ENCODE assay signal across 24 cellular contexts in genomic region chr7:16637279-16637795, GRCh38. TPM values are rescaled to one million over a fixed set of nuclear protein-coding genes. Genes with fewer than 3 reads are reported as not detected.
DNase-seq lines count a peak whose midpoint lies in the region; ATAC-seq, FAIRE-seq and TF ChIP-seq lines count a peak whose summit lies in the region.
"Had no signal": no experiment of that assay in that cellular context is flagged by ENCODE, and none has a peak within 500 bp of the region (broad histone marks: within the 10 kb centered on the region; RNA-seq: fewer than 3 reads in every experiment).

No MANE protein-coding gene starts in this region.

- no peak for FAIRE-seq in frontal cortex (lab: Jason Lieb, UNC)
- FAIRE-seq: H1 had no signal

- no peak overlapping the region for H3K4me3 Mint-ChIP-seq in osteocyte (ENCODE audit: unreplicated experiment)
- H3K4me3 Mint-ChIP-seq: activated CD4-positive, alpha-beta memory T cell treated with anti-CD3 and anti-CD28 coated beads, Interleukin-2, amount 10 ng/mL, durations not matched to agents 7 days and 5 days; activated naive CD8-positive, alpha-beta T cell treated with anti-CD3 and anti-CD28 coated beads, Interleukin-2, amount 10 ng/mL, durations not matched to agents 7 days and 5 days; effector memory CD8-positive, alpha-beta T cell; stimulated activated naive CD8-positive, alpha-beta T cell treated with anti-CD3 and anti-CD28 coated beads, Interleukin-15, Interleukin-2, amounts not matched to agents 100 ng/mL and 50 ng/mL, for 24 hours had no signal

- CTCF ChIA-PET in HEK293T (lab: Yijun Ruan, JAX): no interaction called here

- H2AFZ ChIP-seq in fibroblast of lung (ENCODE audit: low read length): no peak overlapping the region

- H3K4me1 Mint-ChIP-seq in osteocyte (ENCODE audit: unreplicated experiment): peaks cover 22% of the 10 kb centered on the region
- H3K4me1 Mint-ChIP-seq: activated CD4-positive, alpha-beta memory T cell treated with anti-CD3 and anti-CD28 coated beads, Interleukin-2, amount 10 ng/mL, durations not matched to agents 7 days and 5 days; activated naive CD8-positive, alpha-beta T cell treated with anti-CD3 and anti-CD28 coated beads, Interleukin-2, amount 10 ng/mL, durations not matched to agents 7 days and 5 days had no signal

- H3K27ac ChIP-seq in left ventricle myocardium inferior (replicated peaks) (peak overlapping the region; percentile 65), right atrium auricular region (no peak overlapping the region), fibroblast of lung (ENCODE audit: insufficient read depth, low read length) (no peak overlapping the region)
- H3K27ac ChIP-seq: colonic mucosa, neutrophil had no signal

- TF ChIP-seq CTCF in left ventricle myocardium inferior (IDR thresholded peaks at IDR 0.05; ENCODE audit: borderline replicate concordance) (no peak), right atrium auricular region (IDR thresholded peaks at IDR 0.05) (no peak), fibroblast of lung (conservative IDR thresholded peaks at IDR 0.05 in 1 of 2, IDR thresholded peaks at IDR 0.05 in 1 of 2; ENCODE audit: low read depth in 1 of 2, low read length in 2 of 2) (no peak), osteocyte (IDR thresholded peaks at IDR 0.05) (no peak)

- H3K9me3 ChIP-seq in left ventricle myocardium inferior (replicated peaks) (no peaks in the 10 kb centered on the region), right atrium auricular region (no peaks in the 10 kb centered on the region), fibroblast of lung (ENCODE audit: control insufficient read depth, insufficient read depth, low read depth, low read length) (no peaks in the 10 kb centered on the region)
- H3K9me3 ChIP-seq: colonic mucosa, esophagus squamous epithelium, neutrophil had no signal

- H3K9ac ChIP-seq in fibroblast of lung (ENCODE audit: insufficient read depth, low read length): no peak overlapping the region

- peaks cover 12% of the 10 kb centered on the region for H3K79me2 ChIP-seq in fibroblast of lung (ENCODE audit: control insufficient read depth, insufficient read depth, low read length)

- H3K4me3 ChIP-seq in left ventricle myocardium inferior (no peak overlapping the region), right atrium auricular region (no peak overlapping the region), fibroblast of lung (replicated peaks in 1 of 4; ENCODE audit: control extremely low read depth in 1 of 4, insufficient read depth in 1 of 4, low read depth in 3 of 4, low read length in 4 of 4) (no peak overlapping the region)
- H3K4me3 ChIP-seq: colonic mucosa, esophagus squamous epithelium had no signal

- H3K9me3 Mint-ChIP-seq in osteocyte (ENCODE audit: unreplicated experiment): no peaks in the 10 kb centered on the region
- H3K9me3 Mint-ChIP-seq: activated CD4-positive, alpha-beta memory T cell treated with anti-CD3 and anti-CD28 coated beads, Interleukin-2, amount 10 ng/mL, durations not matched to agents 7 days and 5 days; activated naive CD8-positive, alpha-beta T cell treated with anti-CD3 and anti-CD28 coated beads, Interleukin-2, amount 10 ng/mL, durations not matched to agents 7 days and 5 days; effector memory CD8-positive, alpha-beta T cell; stimulated activated naive CD8-positive, alpha-beta T cell treated with anti-CD3 and anti-CD28 coated beads, Interleukin-15, Interleukin-2, amounts not matched to agents 100 ng/mL and 50 ng/mL, for 24 hours had no signal

- ATAC-seq in left colon: no peak
- no peak for ATAC-seq in HG03175 (IDR thresholded peaks at IDR 0.05; ENCODE audit: unreplicated experiment)
- ATAC-seq: effector memory CD8-positive, alpha-beta T cell had no signal

- H4K20me1 ChIP-seq in fibroblast of lung (ENCODE audit: control insufficient read depth, extremely low read depth, insufficient read depth, low read length): no peaks in the 10 kb centered on the region

- POLR2A ChIA-PET in HEK293T (lab: Yijun Ruan, JAX): interaction anchor here (0.8 to 1.1 kb wide), 2 partner anchors 8 to 46 kb away, joined by 3 to 6 read pairs; partner anchors contain the start of genes ANKMY2 and BZW2

- DNase-seq in left ventricle myocardium inferior (no peak), right atrium auricular region (ENCODE audit: low spot score) (no peak), fibroblast of lung (ENCODE audit: low read depth in 2 of 2) (peak in 1 of 2 donors; percentile 11), osteocyte (ENCODE audit: extremely low spot score, unreplicated experiment) (no peak), left colon (no peak), HEK293T (ENCODE audit: extremely low spot score) (no peak), frontal cortex (ENCODE audit: low spot score in 2 of 2) (no peak)
- DNase-seq: activated CD4-positive, alpha-beta memory T cell treated with anti-CD3 and anti-CD28 coated beads, Interleukin-2, amount 10 ng/mL, durations not matched to agents 7 days and 5 days; activated CD4-positive, CD25-positive, alpha-beta regulatory T cell; activated effector memory CD4-positive, alpha-beta T cell treated with Interleukin-2 at 50 U/mL for 16 hours; activated naive CD8-positive, alpha-beta T cell treated with anti-CD3 and anti-CD28 coated beads, Interleukin-2, amount 10 ng/mL, durations not matched to agents 7 days and 5 days; colonic mucosa; effector memory CD8-positive, alpha-beta T cell; esophagus squamous epithelium; hippocampal formation; NCI-H1436 treated with DMSO at 0.1 percent for 48 hours; NCI-H524; stimulated activated CD4-positive, alpha-beta T cell treated with anti-CD3 and anti-CD28 coated beads, Interleukin-4, amount 100 ng/mL, for 24 hours; T-helper 9 cell; trophoblast cell had no signal

- peaks cover 87% of the 10 kb centered on the region for H3K4me1 ChIP-seq in left ventricle myocardium inferior
- H3K4me1 ChIP-seq in right atrium auricular region: peaks cover 0 to 51% of the 10 kb centered on the region in 2 donors
- H3K4me1 ChIP-seq in fibroblast of lung (ENCODE audit: control insufficient read depth, extremely low read depth, insufficient read depth, low read length): peaks cover 5% of the 10 kb centered on the region
- H3K4me1 ChIP-seq: colonic mucosa had no signal

- H3K27ac Mint-ChIP-seq in osteocyte (ENCODE audit: unreplicated experiment): peak overlapping the region; percentile 40
- H3K27ac Mint-ChIP-seq: activated CD4-positive, alpha-beta memory T cell treated with anti-CD3 and anti-CD28 coated beads, Interleukin-2, amount 10 ng/mL, durations not matched to agents 7 days and 5 days; activated naive CD8-positive, alpha-beta T cell treated with anti-CD3 and anti-CD28 coated beads, Interleukin-2, amount 10 ng/mL, durations not matched to agents 7 days and 5 days; effector memory CD8-positive, alpha-beta T cell; stimulated activated naive CD8-positive, alpha-beta T cell treated with anti-CD3 and anti-CD28 coated beads, Interleukin-15, Interleukin-2, amounts not matched to agents 100 ng/mL and 50 ng/mL, for 24 hours had no signal

- H3K27me3 Mint-ChIP-seq in osteocyte (ENCODE audit: unreplicated experiment): no peaks in the 10 kb centered on the region
- H3K27me3 Mint-ChIP-seq: activated CD4-positive, alpha-beta memory T cell treated with anti-CD3 and anti-CD28 coated beads, Interleukin-2, amount 10 ng/mL, durations not matched to agents 7 days and 5 days; activated naive CD8-positive, alpha-beta T cell treated with anti-CD3 and anti-CD28 coated beads, Interleukin-2, amount 10 ng/mL, durations not matched to agents 7 days and 5 days; effector memory CD8-positive, alpha-beta T cell; stimulated activated naive CD8-positive, alpha-beta T cell treated with anti-CD3 and anti-CD28 coated beads, Interleukin-15, Interleukin-2, amounts not matched to agents 100 ng/mL and 50 ng/mL, for 24 hours had no signal

- H3K36me3 Mint-ChIP-seq in osteocyte (ENCODE audit: unreplicated experiment): peaks cover 19% of the 10 kb centered on the region

- intact Hi-C loops in left ventricle myocardium inferior (cut with micrococcal nuclease): no loop called here
- intact Hi-C loops in left colon (cut with DNase I, micrococcal nuclease): no loop called here

- H3K36me3 ChIP-seq in left ventricle myocardium inferior (peaks cover 14% of the 10 kb centered on the region), right atrium auricular region (no peaks in the 10 kb centered on the region), fibroblast of lung (ENCODE audit: control insufficient read depth, insufficient read depth, low read length) (no peaks in the 10 kb centered on the region)
- H3K36me3 ChIP-seq: colonic mucosa, esophagus squamous epithelium, neutrophil had no signal

- no peaks in the 10 kb centered on the region for H3K27me3 ChIP-seq in left ventricle myocardium inferior (ENCODE audit: low read depth)
- H3K27me3 ChIP-seq in right atrium auricular region: no peaks in the 10 kb centered on the region
- H3K27me3 ChIP-seq in fibroblast of lung (ENCODE audit: control insufficient read depth, insufficient read depth, low read length): no peaks in the 10 kb centered on the region
- H3K27me3 ChIP-seq: colonic mucosa, esophagus squamous epithelium, neutrophil had no signal

- H3K4me2 ChIP-seq in fibroblast of lung (ENCODE audit: extremely low read depth, insufficient read depth, low read length): peak overlapping the region; percentile 1

TF ChIP-seq in HEK293T, 16 proteins besides CTCF, POLR2A, EP300 and RAD21 (continues in another document):
- no peak for TF ChIP-seq FOXA1 (IDR thresholded peaks at IDR 0.05)
- no peak for TF ChIP-seq FOXK2 (IDR thresholded peaks at IDR 0.05)
- no peak for TF ChIP-seq ARNT (IDR thresholded peaks at IDR 0.05)
- TF ChIP-seq FOXM1 (IDR thresholded peaks at IDR 0.05; ENCODE audit: borderline replicate concordance): no peak
- TF ChIP-seq ELF4 (IDR thresholded peaks at IDR 0.05): no peak
- TF ChIP-seq LEF1 (IDR thresholded peaks at IDR 0.05; ENCODE audit: borderline replicate concordance): no peak
- TF ChIP-seq SP1 (IDR thresholded peaks at IDR 0.05): no peak
- no peak for TF ChIP-seq HDGF (IDR thresholded peaks at IDR 0.05; ENCODE audit: borderline replicate concordance)

RNA-seq across cellular contexts. Expression of gene ANKMY2, which starts 8.2 kb away (rescaled TPM):
- total RNA-seq in left ventricle myocardium inferior: 28.9 TPM
- 10 to 100 TPM; 20.8 to 33.7 TPM for total RNA-seq in right atrium auricular region
- 33.1 and 50.4 TPM in 2 replicates for total RNA-seq in fibroblast of lung
- polyA plus RNA-seq in fibroblast of lung: 23.9 and 34.3 TPM in 2 replicates
- 17.2 and 21.1 TPM in 2 replicates for polyA plus RNA-seq in fibroblast of lung (2012)
- polyA minus RNA-seq in fibroblast of lung (ENCODE audit: low replicate concordance): 5.8 and 6.6 TPM in 2 replicates
- 16.9 TPM in 2 replicates for total RNA-seq in osteocyte
- total RNA-seq in left colon: 10 to 100 TPM; 22.8 to 27.5 TPM
- total RNA-seq in frontal cortex: 96.6 TPM

RNA-seq across cellular contexts. Expression of gene BZW2, which starts 8.6 kb away (rescaled TPM):
- 308 TPM for total RNA-seq in left ventricle myocardium inferior
- total RNA-seq in right atrium auricular region: 100 to 1,000 TPM; 206 to 292 TPM
- total RNA-seq in fibroblast of lung: 39.3 and 43.3 TPM in 2 replicates
- polyA plus RNA-seq in fibroblast of lung: 88.8 and 95.5 TPM in 2 replicates
- 59.9 and 72.9 TPM in 2 replicates for polyA plus RNA-seq in fibroblast of lung (2012)
- polyA minus RNA-seq in fibroblast of lung (ENCODE audit: low replicate concordance): 30.0 and 40.3 TPM in 2 replicates
- total RNA-seq in osteocyte: 60.9 and 61.3 TPM in 2 replicates
- 10 to 100 TPM; 52.9 to 62.3 TPM for total RNA-seq in left colon
- total RNA-seq in frontal cortex: 101 TPM
